In the genomic region with DNA sequence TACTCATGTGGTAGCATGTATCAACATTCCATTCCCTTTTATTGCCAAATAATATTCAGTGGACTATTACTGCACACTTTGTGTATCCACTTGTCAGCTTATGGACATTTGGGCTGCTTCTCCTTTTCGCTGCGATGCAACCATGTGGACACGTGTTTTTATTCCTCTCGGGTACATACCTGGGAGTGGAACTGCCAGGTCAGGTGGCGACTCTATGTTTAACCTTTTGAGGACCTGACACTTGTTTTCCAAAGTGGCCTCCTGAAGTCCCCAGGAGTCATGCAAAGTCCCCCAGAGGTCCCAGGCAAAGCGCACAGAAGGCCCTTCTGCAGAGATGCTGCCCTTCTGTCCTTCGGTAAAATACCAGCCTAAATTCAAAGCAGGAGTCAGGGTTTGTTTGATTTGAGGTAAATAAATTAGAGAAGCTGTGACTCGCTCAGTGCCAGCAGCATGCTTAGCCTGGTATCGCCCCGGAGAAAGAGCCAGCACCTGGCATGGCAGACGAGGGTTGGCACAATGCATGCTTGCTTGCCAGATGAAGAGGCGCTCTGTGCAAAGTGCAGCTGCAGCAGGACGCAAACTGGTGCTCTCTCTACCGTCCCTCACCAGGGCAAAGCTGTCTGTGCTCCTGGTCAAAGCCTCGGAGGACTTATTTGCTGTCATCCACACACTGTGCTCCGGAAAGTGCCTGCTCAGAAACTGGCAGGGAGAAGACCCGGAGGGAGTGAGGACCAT, we compare ENCODE assay signal across 11 cellular contexts. TPM values are rescaled to one million over a fixed set of nuclear protein-coding genes. Genes with fewer than 3 reads are reported as not detected.
DNase-seq lines count a peak whose midpoint lies in the region; FAIRE-seq and TF ChIP-seq lines count a peak whose summit lies in the region.
"Had no signal": no experiment of that assay in that cellular context is flagged by ENCODE, and none has a peak within 500 bp of the region (broad histone marks: within the 10 kb centered on the region; RNA-seq: fewer than 3 reads in every experiment).

No MANE protein-coding gene starts in this region.

- peaks cover 61% of the 10 kb centered on the region for H3K4me1 Mint-ChIP-seq in activated T-cell treated with anti-CD3 and anti-CD28 coated beads, Interleukin-2, amount 50 U/mL, for 24 hours (ENCODE audit: low read depth)

- H3K9me3 ChIP-seq in adrenal gland (replicated peaks in 1 of 3) (no peaks in the 10 kb centered on the region), kidney (ENCODE audit: control insufficient read depth in 1 of 2, low read length in 2 of 2) (no peaks in the 10 kb centered on the region)

- peak overlapping the region in 1 of 2 donors; percentile 41 for H3K9ac ChIP-seq in kidney (ENCODE audit: low read length in 2 of 2)

- H3K36me3 ChIP-seq in adrenal gland (replicated peaks in 1 of 2) (no peaks in the 10 kb centered on the region), kidney (ENCODE audit: control insufficient read depth in 1 of 2, insufficient read depth in 2 of 2, low read length in 2 of 2) (no peaks in the 10 kb centered on the region)

- H3K27me3 Mint-ChIP-seq in activated T-cell treated with anti-CD3 and anti-CD28 coated beads, Interleukin-2, amount 50 U/mL, for 24 hours, result no peaks in the 10 kb centered on the region

- H3K36me3 Mint-ChIP-seq in activated T-cell treated with anti-CD3 and anti-CD28 coated beads, Interleukin-2, amount 50 U/mL, for 24 hours (ENCODE audit: low read depth), result peaks cover 6% of the 10 kb centered on the region

- H3K9me3 Mint-ChIP-seq in activated T-cell treated with anti-CD3 and anti-CD28 coated beads, Interleukin-2, amount 50 U/mL, for 24 hours, result no peaks in the 10 kb centered on the region

- no peak for TF ChIP-seq CTCF in adrenal gland (IDR thresholded peaks at IDR 0.05)
- no peak for TF ChIP-seq CTCF in kidney (IDR thresholded peaks at IDR 0.05; ENCODE audit: borderline replicate concordance, extremely low read depth, insufficient read depth)

- no peak overlapping the region for H3K27ac Mint-ChIP-seq in activated T-cell treated with anti-CD3 and anti-CD28 coated beads, Interleukin-2, amount 50 U/mL, for 24 hours

- no peaks in the 10 kb centered on the region for H3K27me3 ChIP-seq in adrenal gland

- H3K4me3 ChIP-seq in adrenal gland, result no peak overlapping the region
- no peak overlapping the region for H3K4me3 ChIP-seq in kidney (ENCODE audit: low read length in 2 of 2)

- intact Hi-C loops in adrenal gland (cut with DNase I), result no loop called here
- intact Hi-C loops in kidney (cut with DNase I), result no loop called here

- peak; percentile 33 to 80 (median 69) for DNase-seq in NCI-H1417 (lab: John Stamatoyannopoulos, UW)
- DNase-seq in NCI-H1417 treated with DMSO at 0.1 percent for 48 hours (lab: John Stamatoyannopoulos, UW), result no peak
- DNase-seq in adrenal gland, result peak in 3 of 7 donors; percentile 36 to 74 (median 37)
- no peak for DNase-seq in kidney
- peak in 46 of 49 donors; percentile 33 to 93 (median 75) for DNase-seq in substantia nigra (lab: John Stamatoyannopoulos, UW)
- no peak for DNase-seq in foreskin melanocyte
- no peak for DNase-seq in activated T-cell treated with anti-CD3 and anti-CD28 coated beads, Interleukin-2, amount 50 U/mL, for 24 hours
- DNase-seq in activated CD4-positive, CD25-positive, alpha-beta regulatory T cell treated with anti-CD3 and anti-CD28 coated beads, Interleukin-2, amount 50 U/mL, for 72 hours, result no peak
- DNase-seq: KG1 had no signal

- WGBS in adrenal gland, 4 donors, result 64 to 67% (median 65%) methylated on average over 16 to 17 of the region's 17 CpGs

- H3K4me3 Mint-ChIP-seq in activated T-cell treated with anti-CD3 and anti-CD28 coated beads, Interleukin-2, amount 50 U/mL, for 24 hours, result no peak overlapping the region

- H3K27ac ChIP-seq in adrenal gland (peak overlapping the region in 3 of 5 donors; percentile 72 to 87 (median 76)), kidney (ENCODE audit: low read depth in 2 of 2, low read length in 2 of 2) (peak overlapping the region; percentile 48 to 69), substantia nigra (ENCODE audit: low read depth, low read length, poor library complexity, severe bottlenecking) (peak overlapping the region; percentile 87)

- H3K4me1 ChIP-seq in adrenal gland (replicated peaks in 1 of 2), result peaks cover 42 to 87% of the 10 kb centered on the region in 2 donors
- peaks cover 55 to 58% of the 10 kb centered on the region in 2 donors for H3K4me1 ChIP-seq in kidney (ENCODE audit: control insufficient read depth in 1 of 2, insufficient read depth in 1 of 2, low read depth in 1 of 2, low read length in 2 of 2)

- TF ChIP-seq POLR2A in adrenal gland (IDR thresholded peaks at IDR 0.05), result no peak

- no peak for FAIRE-seq in kidney (lab: Jason Lieb, UNC)
- FAIRE-seq: A204.1, endometrium had no signal

RNA-seq across cellular contexts. Expression of gene HIPK2, which starts 37.8 kb away (rescaled TPM):
- 10 to 100 TPM; 36.3 to 82.4 (median 64.2) TPM for total RNA-seq in adrenal gland
- polyA plus RNA-seq in adrenal gland, result 10 to 100 TPM in 2 of 3 donors, 1 to 10 TPM in 1; 4.7 to 20.8 (median 14.7) TPM
- total RNA-seq in kidney, result 153 TPM
- polyA plus RNA-seq in kidney (ENCODE audit: insufficient read depth, low read depth, low replicate concordance), result 9.6 TPM

Comparison
In these comparisons a context has a peak if more than half of its experiments do, and no peak if none do; other contexts are left out.
1. DNase-seq: peak in NCI-H1417 (3 of 3) and substantia nigra (46 of 49); none in NCI-H1417 treated with DMSO at 0.1 percent for 48 hours (single experiment), kidney (single experiment), foreskin melanocyte (single experiment), activated T-cell treated with anti-CD3 and anti-CD28 coated beads, Interleukin-2, amount 50 U/mL, for 24 hours (single experiment) and activated CD4-positive, CD25-positive, alpha-beta regulatory T cell treated with anti-CD3 and anti-CD28 coated beads, Interleukin-2, amount 50 U/mL, for 72 hours (single experiment).
2. Peak in every context shown above with its lines, with median percentiles within 50 percentile points of each other: H3K27ac ChIP-seq.